14 cellular contexts compared by ENCODE assay signal in the genomic region with DNA sequence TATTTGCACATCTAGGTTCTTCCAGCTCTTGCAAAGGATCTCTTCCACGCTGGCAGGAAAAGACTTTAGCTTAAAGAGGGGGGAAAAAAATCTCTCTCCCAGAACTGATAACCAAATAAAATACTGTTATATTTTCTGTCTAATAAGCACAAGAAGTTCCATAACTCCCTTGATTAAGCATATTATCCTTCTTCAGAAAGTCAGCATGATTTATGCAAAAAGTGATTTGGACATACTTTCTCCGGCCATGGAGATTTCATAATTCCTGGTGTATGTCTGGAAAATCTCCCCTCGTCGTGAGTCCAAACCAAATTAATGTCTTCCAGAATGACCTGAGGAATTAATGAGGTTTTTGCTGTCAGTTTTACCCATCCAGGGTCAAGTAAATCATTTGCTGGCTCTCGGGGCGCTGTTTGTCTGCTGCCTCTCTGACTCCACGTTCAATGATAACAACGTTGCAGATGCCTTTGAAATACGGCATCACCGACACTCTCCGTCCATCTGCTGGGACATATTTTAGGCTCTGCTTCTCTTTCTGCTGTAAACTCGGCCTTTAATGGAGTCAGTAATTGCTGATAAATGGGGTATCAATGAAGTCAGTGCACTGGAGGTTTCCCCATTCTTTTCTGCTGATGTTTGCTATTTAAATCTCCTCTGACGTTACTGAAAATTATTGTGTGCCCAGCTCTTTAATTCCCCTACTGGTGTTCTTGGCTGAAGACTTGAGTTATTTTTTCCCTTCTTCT.
A peak's percentile ranks its signal among the peaks of the same experiment; 100 is the strongest.
DNase-seq lines count a peak whose midpoint lies in the region; ATAC-seq and TF ChIP-seq lines count a peak whose summit lies in the region.
"Had no signal": no experiment of that assay in that cellular context is flagged by ENCODE, and none has a peak within 500 bp of the region (broad histone marks: within the 10 kb centered on the region; RNA-seq: fewer than 3 reads in every experiment).

No MANE protein-coding gene starts in this region.

- H3K4me3 ChIP-seq in BE2C (ENCODE audit: low read depth, low read length) (peak overlapping the region; percentile 48), sigmoid colon (peak overlapping the region in 3 of 4 donors; percentile 8 to 30 (median 23))

- intact Hi-C loops in sigmoid colon (cut with DNase I) = no loop called here

- no peaks in the 10 kb centered on the region for H3K27me3 ChIP-seq in BE2C
- H3K27me3 ChIP-seq in sigmoid colon = no peaks in the 10 kb centered on the region

- H3K9me3 ChIP-seq in BE2C (no peaks in the 10 kb centered on the region), sigmoid colon (no peaks in the 10 kb centered on the region)

- no peak for TF ChIP-seq POLR2A in sigmoid colon (IDR thresholded peaks at IDR 0.05)

- no peak for TF ChIP-seq CTCF in BE2C (IDR thresholded peaks at IDR 0.05; ENCODE audit: low read depth, low read length)
- no peak for TF ChIP-seq CTCF in sigmoid colon (IDR thresholded peaks at IDR 0.05)

- ATAC-seq in SK-N-SH treated with all-trans-retinoic acid at 6 μM for 48 hours (peak; percentile 77), GM21367 (IDR thresholded peaks at IDR 0.05; ENCODE audit: unreplicated experiment) (no peak), HG03108 (IDR thresholded peaks at IDR 0.05; ENCODE audit: unreplicated experiment) (no peak)
- ATAC-seq: WTC11 had no signal

- WGBS in sigmoid colon, 2 donors = 36 to 60% methylated on average over 13 of the region's 13 CpGs

- DNase-seq in BE2C (peak; percentile 51), left kidney (ENCODE audit: low read depth, low spot score) (peak; percentile 30), sigmoid colon (no peak), COLO668 (lab: John Stamatoyannopoulos, UW; ENCODE audit: unreplicated experiment) (no peak)
- DNase-seq in activated effector memory CD4-positive, alpha-beta T cell treated with anti-CD3 and anti-CD28 coated beads, Interleukin-2, amount 50 U/mL, for 16 hours = no peak
- DNase-seq: activated naive CD4-positive, alpha-beta T cell treated with anti-CD3 and anti-CD28 coated beads, Interleukin-2, amount 50 U/mL, for 16 hours; caudate nucleus; endodermal cell; islet precursor cell; stimulated activated CD4-positive, alpha-beta T cell treated with anti-CD3 and anti-CD28 coated beads, Interleukin-4, amount 100 ng/mL, for 24 hours had no signal

- H3K27ac ChIP-seq in sigmoid colon = peak overlapping the region; percentile 28 to 74 (median 64)

- no peak for TF ChIP-seq EP300 in sigmoid colon (IDR thresholded peaks at IDR 0.05)

- H3K4me1 ChIP-seq in BE2C (peaks cover 13% of the 10 kb centered on the region), sigmoid colon (peaks cover 0 to 31% (median 26%) of the 10 kb centered on the region in 4 donors)

- no peaks in the 10 kb centered on the region for H3K36me3 ChIP-seq in BE2C
- no peaks in the 10 kb centered on the region for H3K36me3 ChIP-seq in sigmoid colon

TF ChIP-seq in SK-N-SH treated with all-trans-retinoic acid at 6 μM for 48 hours, 23 proteins besides CTCF, POLR2A, EP300 and RAD21:
- TF ChIP-seq ZC3H10 (CRISPR knock-in tag; IDR thresholded peaks at IDR 0.05) (peak; percentile 92), ARNTL (CRISPR knock-in tag; IDR thresholded peaks at IDR 0.05; ENCODE audit: borderline replicate concordance, low read depth) (no peak), TOX (CRISPR knock-in tag; IDR thresholded peaks at IDR 0.05; ENCODE audit: borderline replicate concordance) (peak; percentile 99), RARB (CRISPR knock-in tag; IDR thresholded peaks at IDR 0.05) (peak; percentile 82; the same call in 1 of the 2 replicates), TCF4 (CRISPR knock-in tag; IDR thresholded peaks at IDR 0.05; ENCODE audit: borderline replicate concordance) (no peak), CSDC2 (CRISPR knock-in tag; IDR thresholded peaks at IDR 0.05) (peak; percentile 78; the same call in 1 of the 2 replicates), ZFP30 (CRISPR knock-in tag; IDR thresholded peaks at IDR 0.05) (no peak), TSHZ2 (CRISPR knock-in tag; IDR thresholded peaks at IDR 0.05) (0 out of 2 replicates have a peak, but pooled peaks have one; percentile 54)
- TF ChIP-seq, protein P1, sequence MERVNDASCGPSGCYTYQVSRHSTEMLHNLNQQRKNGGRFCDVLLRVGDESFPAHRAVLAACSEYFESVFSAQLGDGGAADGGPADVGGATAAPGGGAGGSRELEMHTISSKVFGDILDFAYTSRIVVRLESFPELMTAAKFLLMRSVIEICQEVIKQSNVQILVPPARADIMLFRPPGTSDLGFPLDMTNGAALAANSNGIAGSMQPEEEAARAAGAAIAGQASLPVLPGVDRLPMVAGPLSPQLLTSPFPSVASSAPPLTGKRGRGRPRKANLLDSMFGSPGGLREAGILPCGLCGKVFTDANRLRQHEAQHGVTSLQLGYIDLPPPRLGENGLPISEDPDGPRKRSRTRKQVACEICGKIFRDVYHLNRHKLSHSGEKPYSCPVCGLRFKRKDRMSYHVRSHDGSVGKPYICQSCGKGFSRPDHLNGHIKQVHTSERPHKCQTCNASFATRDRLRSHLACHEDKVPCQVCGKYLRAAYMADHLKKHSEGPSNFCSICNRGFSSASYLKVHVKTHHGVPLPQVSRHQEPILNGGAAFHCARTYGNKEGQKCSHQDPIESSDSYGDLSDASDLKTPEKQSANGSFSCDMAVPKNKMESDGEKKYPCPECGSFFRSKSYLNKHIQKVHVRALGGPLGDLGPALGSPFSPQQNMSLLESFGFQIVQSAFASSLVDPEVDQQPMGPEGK (CRISPR knock-in tag; IDR thresholded peaks at IDR 0.05; ENCODE audit: borderline replicate concordance) = peak; percentile 88; the same call in 1 of the 2 replicates
- TF ChIP-seq, protein P2, sequence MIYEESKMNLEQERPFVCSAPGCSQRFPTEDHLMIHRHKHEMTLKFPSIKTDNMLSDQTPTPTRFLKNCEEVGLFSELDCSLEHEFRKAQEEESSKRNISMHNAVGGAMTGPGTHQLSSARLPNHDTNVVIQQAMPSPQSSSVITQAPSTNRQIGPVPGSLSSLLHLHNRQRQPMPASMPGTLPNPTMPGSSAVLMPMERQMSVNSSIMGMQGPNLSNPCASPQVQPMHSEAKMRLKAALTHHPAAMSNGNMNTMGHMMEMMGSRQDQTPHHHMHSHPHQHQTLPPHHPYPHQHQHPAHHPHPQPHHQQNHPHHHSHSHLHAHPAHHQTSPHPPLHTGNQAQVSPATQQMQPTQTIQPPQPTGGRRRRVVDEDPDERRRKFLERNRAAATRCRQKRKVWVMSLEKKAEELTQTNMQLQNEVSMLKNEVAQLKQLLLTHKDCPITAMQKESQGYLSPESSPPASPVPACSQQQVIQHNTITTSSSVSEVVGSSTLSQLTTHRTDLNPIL (CRISPR knock-in tag; IDR thresholded peaks at IDR 0.05; ENCODE audit: low read depth) = no peak
- TF ChIP-seq, protein P3, sequence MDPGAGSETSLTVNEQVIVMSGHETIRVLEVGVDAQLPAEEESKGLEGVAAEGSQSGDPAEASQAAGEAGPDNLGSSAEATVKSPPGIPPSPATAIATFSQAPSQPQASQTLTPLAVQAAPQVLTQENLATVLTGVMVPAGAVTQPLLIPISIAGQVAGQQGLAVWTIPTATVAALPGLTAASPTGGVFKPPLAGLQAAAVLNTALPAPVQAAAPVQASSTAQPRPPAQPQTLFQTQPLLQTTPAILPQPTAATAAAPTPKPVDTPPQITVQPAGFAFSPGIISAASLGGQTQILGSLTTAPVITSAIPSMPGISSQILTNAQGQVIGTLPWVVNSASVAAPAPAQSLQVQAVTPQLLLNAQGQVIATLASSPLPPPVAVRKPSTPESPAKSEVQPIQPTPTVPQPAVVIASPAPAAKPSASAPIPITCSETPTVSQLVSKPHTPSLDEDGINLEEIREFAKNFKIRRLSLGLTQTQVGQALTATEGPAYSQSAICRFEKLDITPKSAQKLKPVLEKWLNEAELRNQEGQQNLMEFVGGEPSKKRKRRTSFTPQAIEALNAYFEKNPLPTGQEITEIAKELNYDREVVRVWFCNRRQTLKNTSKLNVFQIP (CRISPR knock-in tag; IDR thresholded peaks at IDR 0.05; ENCODE audit: borderline replicate concordance, low read depth) = no peak

Comparison
In these comparisons a context has a peak if more than half of its experiments do, and no peak if none do; other contexts are left out.
1. DNase-seq: peak in BE2C (single experiment) and left kidney (single experiment); none in sigmoid colon (single experiment), activated effector memory CD4-positive, alpha-beta T cell treated with anti-CD3 and anti-CD28 coated beads, Interleukin-2, amount 50 U/mL, for 16 hours (single experiment) and COLO668 (single experiment).